1 cellular context compared by ENCODE assay signal in the genomic region with DNA sequence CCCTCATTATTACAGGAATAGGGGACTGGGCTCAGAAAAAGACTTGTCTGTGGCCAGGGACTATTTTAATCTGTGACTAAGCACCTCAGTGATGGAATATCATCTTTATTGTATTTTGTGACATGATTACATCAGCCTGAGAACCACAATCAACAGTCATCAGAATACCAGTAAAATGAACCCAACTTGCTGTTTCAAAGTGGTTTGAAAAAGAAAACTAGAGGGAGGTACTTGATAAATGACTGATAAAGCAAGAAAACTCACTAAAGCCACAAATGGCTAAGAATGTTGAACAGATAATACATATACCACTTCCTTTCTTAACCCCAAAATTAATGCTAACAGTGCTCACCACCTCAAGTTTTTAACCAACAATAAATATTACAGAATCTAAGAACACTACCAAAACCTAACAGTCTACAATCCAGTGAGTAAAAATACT.
TF ChIP-seq lines count a peak whose summit lies in the region.

No MANE protein-coding gene starts in this region.

TF ChIP-seq in K562, 482 proteins besides CTCF, POLR2A, EP300 and RAD21 (continued from another document and continues in another):
- TF ChIP-seq RERE (CRISPR knock-in tag; IDR thresholded peaks at IDR 0.05; ENCODE audit: borderline replicate concordance) (no peak), ZNF12 (CRISPR knock-in tag; IDR thresholded peaks at IDR 0.05) (no peak), ZNF124 (CRISPR knock-in tag; IDR thresholded peaks at IDR 0.05) (no peak), DNMT1 (IDR thresholded peaks at IDR 0.05) (no peak), CTBP1 (IDR thresholded peaks at IDR 0.05; ENCODE audit: borderline replicate concordance) (no peak), ZNF830 (CRISPR knock-in tag; IDR thresholded peaks at IDR 0.05) (no peak), ILK (tag; IDR thresholded peaks at IDR 0.05; ENCODE audit: borderline replicate concordance, low read depth) (no peak), TAF15 (IDR thresholded peaks at IDR 0.05; ENCODE audit: low read depth, low read length) (no peak), TOE1 (IDR thresholded peaks at IDR 0.05; ENCODE audit: borderline replicate concordance) (no peak), TOE1 (CRISPR knock-in tag; IDR thresholded peaks at IDR 0.05; ENCODE audit: borderline replicate concordance, low read depth) (no peak), RUNX1 (IDR thresholded peaks at IDR 0.05; ENCODE audit: low read depth) (no peak), ATF4 (CRISPR knock-in tag; IDR thresholded peaks at IDR 0.05) (peak; percentile 75), FIP1L1 (IDR thresholded peaks at IDR 0.05; ENCODE audit: low read depth, low read length, poor library complexity, severe bottlenecking) (no peak), HMBOX1 (IDR thresholded peaks at IDR 0.05) (peak; percentile 72), RBBP5 (IDR thresholded peaks at IDR 0.05; ENCODE audit: borderline replicate concordance, insufficient read depth, low read length, poor library complexity, severe bottlenecking) (no peak), TSC22D4 (tag; IDR thresholded peaks at IDR 0.05) (no peak), ZEB2 (IDR thresholded peaks at IDR 0.05) (no peak), NFYB (IDR thresholded peaks at IDR 0.05; ENCODE audit: extremely low read depth, insufficient read length) (no peak), GTF2A2 (tag; IDR thresholded peaks at IDR 0.05) (no peak), CBX3 (IDR thresholded peaks at IDR 0.05; ENCODE audit: borderline replicate concordance in 1 of 2, low read length in 2 of 2) (no peak), ZNF395 (CRISPR knock-in tag; IDR thresholded peaks at IDR 0.05) (no peak), JUNB (CRISPR knock-in tag; conservative IDR thresholded peaks at IDR 0.05) (no peak), KLF16 (IDR thresholded peaks at IDR 0.05) (no peak), CHD4 (IDR thresholded peaks at IDR 0.05; ENCODE audit: insufficient read depth, insufficient replicate concordance, low read depth, low read length, poor library complexity, severe bottlenecking) (no peak), HMGN3 (IDR thresholded peaks at IDR 0.05; ENCODE audit: borderline replicate concordance, extremely low read depth, insufficient read length, low read depth, low read length) (no peak), NUFIP1 (IDR thresholded peaks at IDR 0.05; ENCODE audit: partially characterized antibody) (no peak), BRF2 (IDR thresholded peaks at IDR 0.05; ENCODE audit: borderline replicate concordance, insufficient read depth, insufficient read length) (no peak), AFF1 (IDR thresholded peaks at IDR 0.05; ENCODE audit: low read depth in 1 of 2, partially characterized antibody in 2 of 2) (no peak), ZNF41 (CRISPR knock-in tag; conservative IDR thresholded peaks at IDR 0.05) (no peak), RBM15 (IDR thresholded peaks at IDR 0.05; ENCODE audit: insufficient read depth, low read length) (no peak), GATAD2A (IDR thresholded peaks at IDR 0.05) (no peak), ZNF24 (IDR thresholded peaks at IDR 0.05) (no peak), ZNF696 (CRISPR knock-in tag; conservative IDR thresholded peaks at IDR 0.05) (no peak)
- TF ChIP-seq, protein P1, sequence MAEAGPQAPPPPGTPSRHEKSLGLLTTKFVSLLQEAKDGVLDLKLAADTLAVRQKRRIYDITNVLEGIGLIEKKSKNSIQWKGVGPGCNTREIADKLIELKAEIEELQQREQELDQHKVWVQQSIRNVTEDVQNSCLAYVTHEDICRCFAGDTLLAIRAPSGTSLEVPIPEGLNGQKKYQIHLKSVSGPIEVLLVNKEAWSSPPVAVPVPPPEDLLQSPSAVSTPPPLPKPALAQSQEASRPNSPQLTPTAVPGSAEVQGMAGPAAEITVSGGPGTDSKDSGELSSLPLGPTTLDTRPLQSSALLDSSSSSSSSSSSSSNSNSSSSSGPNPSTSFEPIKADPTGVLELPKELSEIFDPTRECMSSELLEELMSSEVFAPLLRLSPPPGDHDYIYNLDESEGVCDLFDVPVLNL (CRISPR knock-in tag; IDR thresholded peaks at IDR 0.05; ENCODE audit: low read depth): no peak
- TF ChIP-seq, protein P2, sequence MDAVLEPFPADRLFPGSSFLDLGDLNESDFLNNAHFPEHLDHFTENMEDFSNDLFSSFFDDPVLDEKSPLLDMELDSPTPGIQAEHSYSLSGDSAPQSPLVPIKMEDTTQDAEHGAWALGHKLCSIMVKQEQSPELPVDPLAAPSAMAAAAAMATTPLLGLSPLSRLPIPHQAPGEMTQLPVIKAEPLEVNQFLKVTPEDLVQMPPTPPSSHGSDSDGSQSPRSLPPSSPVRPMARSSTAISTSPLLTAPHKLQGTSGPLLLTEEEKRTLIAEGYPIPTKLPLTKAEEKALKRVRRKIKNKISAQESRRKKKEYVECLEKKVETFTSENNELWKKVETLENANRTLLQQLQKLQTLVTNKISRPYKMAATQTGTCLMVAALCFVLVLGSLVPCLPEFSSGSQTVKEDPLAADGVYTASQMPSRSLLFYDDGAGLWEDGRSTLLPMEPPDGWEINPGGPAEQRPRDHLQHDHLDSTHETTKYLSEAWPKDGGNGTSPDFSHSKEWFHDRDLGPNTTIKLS (IDR thresholded peaks at IDR 0.05; ENCODE audit: borderline replicate concordance, low read depth): no peak
- TF ChIP-seq, protein P3, sequence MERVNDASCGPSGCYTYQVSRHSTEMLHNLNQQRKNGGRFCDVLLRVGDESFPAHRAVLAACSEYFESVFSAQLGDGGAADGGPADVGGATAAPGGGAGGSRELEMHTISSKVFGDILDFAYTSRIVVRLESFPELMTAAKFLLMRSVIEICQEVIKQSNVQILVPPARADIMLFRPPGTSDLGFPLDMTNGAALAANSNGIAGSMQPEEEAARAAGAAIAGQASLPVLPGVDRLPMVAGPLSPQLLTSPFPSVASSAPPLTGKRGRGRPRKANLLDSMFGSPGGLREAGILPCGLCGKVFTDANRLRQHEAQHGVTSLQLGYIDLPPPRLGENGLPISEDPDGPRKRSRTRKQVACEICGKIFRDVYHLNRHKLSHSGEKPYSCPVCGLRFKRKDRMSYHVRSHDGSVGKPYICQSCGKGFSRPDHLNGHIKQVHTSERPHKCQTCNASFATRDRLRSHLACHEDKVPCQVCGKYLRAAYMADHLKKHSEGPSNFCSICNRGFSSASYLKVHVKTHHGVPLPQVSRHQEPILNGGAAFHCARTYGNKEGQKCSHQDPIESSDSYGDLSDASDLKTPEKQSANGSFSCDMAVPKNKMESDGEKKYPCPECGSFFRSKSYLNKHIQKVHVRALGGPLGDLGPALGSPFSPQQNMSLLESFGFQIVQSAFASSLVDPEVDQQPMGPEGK (CRISPR knock-in tag; IDR thresholded peaks at IDR 0.05; ENCODE audit: borderline replicate concordance): no peak
